In the genomic region with DNA sequence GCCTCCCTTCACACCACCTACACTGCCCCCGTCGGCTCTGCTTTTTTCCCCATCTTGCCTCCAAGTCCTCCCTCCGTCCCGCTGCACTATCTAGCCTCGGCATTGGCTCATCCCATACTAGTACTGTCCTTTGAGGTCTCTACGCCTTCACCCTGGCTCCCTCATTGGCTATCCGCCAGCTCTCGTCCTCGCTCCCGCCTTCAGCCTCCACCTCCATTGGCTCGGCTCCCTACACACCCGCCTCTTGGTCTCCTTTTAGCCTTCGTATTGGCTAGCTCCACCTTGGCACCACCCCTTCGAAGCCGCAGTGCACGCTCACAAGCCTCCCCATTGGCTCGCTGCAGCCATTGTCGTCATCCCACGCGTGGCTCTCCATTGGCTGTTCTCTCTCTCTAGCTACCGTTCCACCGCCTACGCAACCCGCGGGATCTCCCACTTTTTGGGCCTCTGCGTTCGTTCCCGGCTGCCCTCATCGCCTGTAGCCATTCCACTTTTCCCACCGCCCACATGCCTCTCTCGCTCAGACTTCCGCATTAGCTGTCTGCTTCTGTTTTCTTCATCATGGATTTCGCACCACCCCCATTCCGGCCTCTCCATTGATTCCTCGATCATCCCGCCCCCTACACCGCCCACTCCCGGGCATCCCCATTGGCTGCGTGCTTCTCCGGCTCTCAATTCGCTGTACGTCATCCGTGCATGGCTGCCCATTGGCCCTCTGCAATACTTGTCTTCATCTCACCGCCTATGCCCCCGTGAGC, we compare ENCODE assay signal across 8 cellular contexts. TPM values are rescaled to one million over a fixed set of nuclear protein-coding genes. Genes with fewer than 3 reads are reported as not detected.
DNase-seq lines count a peak whose midpoint lies in the region; ATAC-seq and TF ChIP-seq lines count a peak whose summit lies in the region.

No MANE protein-coding gene starts in this region.

- DNase-seq in CD1c-positive myeloid dendritic cell (ENCODE audit: extremely low spot score) (peak; percentile 95), NCI-H748 treated with DMSO at 0.1 percent for 48 hours (lab: John Stamatoyannopoulos, UW) (peak; percentile 94), left lung (peak; percentile 92 to 97)
- peak; percentile 93 to 95 for DNase-seq in activated CD4-positive, alpha-beta T cell treated with anti-CD3 and anti-CD28 coated beads, Interleukin-2, amount 50 U/mL, for 4 hours
- DNase-seq in stimulated activated CD4-positive, alpha-beta T cell treated with anti-CD3 and anti-CD28 coated beads, Interleukin-2, amount 100 ng/mL, for 4 hours (ENCODE audit: low read depth) = peak; percentile 96

- peak overlapping the region; percentile 85 to 92 for H3K27ac ChIP-seq in left lung

- no peaks in the 10 kb centered on the region for H3K27me3 Mint-ChIP-seq in dendritic cell treated with granulocyte-macrophage colony-stimulating factor and Interleukin-4, amounts not matched to agents 40 ng/mL and 50 ng/mL, for 4 days

- H3K36me3 ChIP-seq in left lung = no peaks in the 10 kb centered on the region

- H3K36me3 Mint-ChIP-seq in dendritic cell treated with granulocyte-macrophage colony-stimulating factor and Interleukin-4, amounts not matched to agents 40 ng/mL and 50 ng/mL, for 4 days (ENCODE audit: low read depth) = peaks cover 23% of the 10 kb centered on the region

- TF ChIP-seq CTCF in left lung (IDR thresholded peaks at IDR 0.05) = no peak

- no peaks in the 10 kb centered on the region for H3K9me3 Mint-ChIP-seq in dendritic cell treated with granulocyte-macrophage colony-stimulating factor and Interleukin-4, amounts not matched to agents 40 ng/mL and 50 ng/mL, for 4 days

- peak overlapping the region; percentile 99 for H3K27ac Mint-ChIP-seq in dendritic cell treated with granulocyte-macrophage colony-stimulating factor and Interleukin-4, amounts not matched to agents 40 ng/mL and 50 ng/mL, for 4 days

- peaks cover 7 to 29% of the 10 kb centered on the region in 2 donors for H3K4me1 ChIP-seq in left lung

- no peaks in the 10 kb centered on the region for H3K27me3 ChIP-seq in left lung

- H3K9me3 ChIP-seq in left lung = no peaks in the 10 kb centered on the region

- H3K4me1 Mint-ChIP-seq in dendritic cell treated with granulocyte-macrophage colony-stimulating factor and Interleukin-4, amounts not matched to agents 40 ng/mL and 50 ng/mL, for 4 days (ENCODE audit: low read depth) = peaks cover 40% of the 10 kb centered on the region

- H3K4me3 ChIP-seq in left lung = peak overlapping the region; percentile 34 to 67

- intact Hi-C loops in dendritic cell treated with granulocyte-macrophage colony-stimulating factor and Interleukin-4, amounts not matched to agents 40 ng/mL and 50 ng/mL, for 4 days (cut with micrococcal nuclease) = loop anchor here (2.0 kb wide), 3 partner anchors 38 to 78 kb away; partner anchors contain the start of gene SYP
- intact Hi-C loops in left lung (cut with DNase I) = no loop called here

- ATAC-seq in GM19397 (IDR thresholded peaks at IDR 0.05; ENCODE audit: unreplicated experiment) (peak; percentile 82), HG03565 (IDR thresholded peaks at IDR 0.05; ENCODE audit: unreplicated experiment) (peak; percentile 74), left lung (peak; percentile 95)

- peak overlapping the region; percentile 83 for H3K4me3 Mint-ChIP-seq in dendritic cell treated with granulocyte-macrophage colony-stimulating factor and Interleukin-4, amounts not matched to agents 40 ng/mL and 50 ng/mL, for 4 days

RNA-seq across cellular contexts. Expression of gene PPP1R3F, which starts 0.4 kb away (rescaled TPM):
- 1 to 10 TPM; 4.5 to 5.0 TPM for total RNA-seq in left lung

RNA-seq across cellular contexts. Expression of gene FOXP3, which starts 4.7 kb away (rescaled TPM):
- total RNA-seq in left lung = under 1 TPM; 0.29 to 0.45 TPM

RNA-seq across cellular contexts. Expression of gene CCDC22, which starts 33.9 kb away (rescaled TPM):
- 10 to 100 TPM; 14.4 to 16.8 TPM for total RNA-seq in left lung

RNA-seq across cellular contexts. Expression of gene GAGE10, which starts 34.3 kb away (rescaled TPM):
- not detected for total RNA-seq in left lung

RNA-seq across cellular contexts. Expression of gene CACNA1F, which starts 36.0 kb away (rescaled TPM):
- total RNA-seq in left lung = under 1 TPM; 0.21 to 0.73 TPM

Comparison
In these comparisons a context has a peak if more than half of its experiments do, and no peak if none do; other contexts are left out.
1. Peak in every context shown above with its lines: DNase-seq, ATAC-seq, H3K4me3 ChIP-seq and H3K27ac ChIP-seq.